In genomic region chr12:27778206-27778605, GRCh38 we compare ENCODE assay signal across 1 cellular context.
TF ChIP-seq lines count a peak whose summit lies in the region.

No MANE protein-coding gene starts in this region.

TF ChIP-seq in WTC11, 78 proteins besides CTCF, POLR2A, EP300 and RAD21 (continued from another document):
- TF ChIP-seq, protein P1, sequence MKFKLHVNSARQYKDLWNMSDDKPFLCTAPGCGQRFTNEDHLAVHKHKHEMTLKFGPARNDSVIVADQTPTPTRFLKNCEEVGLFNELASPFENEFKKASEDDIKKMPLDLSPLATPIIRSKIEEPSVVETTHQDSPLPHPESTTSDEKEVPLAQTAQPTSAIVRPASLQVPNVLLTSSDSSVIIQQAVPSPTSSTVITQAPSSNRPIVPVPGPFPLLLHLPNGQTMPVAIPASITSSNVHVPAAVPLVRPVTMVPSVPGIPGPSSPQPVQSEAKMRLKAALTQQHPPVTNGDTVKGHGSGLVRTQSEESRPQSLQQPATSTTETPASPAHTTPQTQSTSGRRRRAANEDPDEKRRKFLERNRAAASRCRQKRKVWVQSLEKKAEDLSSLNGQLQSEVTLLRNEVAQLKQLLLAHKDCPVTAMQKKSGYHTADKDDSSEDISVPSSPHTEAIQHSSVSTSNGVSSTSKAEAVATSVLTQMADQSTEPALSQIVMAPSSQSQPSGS (CRISPR knock-in tag; IDR thresholded peaks at IDR 0.05; ENCODE audit: borderline replicate concordance, low read depth) = no peak
- TF ChIP-seq GRHL2 (CRISPR knock-in tag; IDR thresholded peaks at IDR 0.05; ENCODE audit: insufficient replicate concordance, severe bottlenecking) (no peak), ZNF263 (CRISPR knock-in tag; IDR thresholded peaks at IDR 0.05; ENCODE audit: low read depth) (no peak), FOXK1 (CRISPR knock-in tag; IDR thresholded peaks at IDR 0.05) (no peak), FOXJ3 (CRISPR knock-in tag; IDR thresholded peaks at IDR 0.05; ENCODE audit: borderline replicate concordance) (no peak)
- TF ChIP-seq, protein P2, sequence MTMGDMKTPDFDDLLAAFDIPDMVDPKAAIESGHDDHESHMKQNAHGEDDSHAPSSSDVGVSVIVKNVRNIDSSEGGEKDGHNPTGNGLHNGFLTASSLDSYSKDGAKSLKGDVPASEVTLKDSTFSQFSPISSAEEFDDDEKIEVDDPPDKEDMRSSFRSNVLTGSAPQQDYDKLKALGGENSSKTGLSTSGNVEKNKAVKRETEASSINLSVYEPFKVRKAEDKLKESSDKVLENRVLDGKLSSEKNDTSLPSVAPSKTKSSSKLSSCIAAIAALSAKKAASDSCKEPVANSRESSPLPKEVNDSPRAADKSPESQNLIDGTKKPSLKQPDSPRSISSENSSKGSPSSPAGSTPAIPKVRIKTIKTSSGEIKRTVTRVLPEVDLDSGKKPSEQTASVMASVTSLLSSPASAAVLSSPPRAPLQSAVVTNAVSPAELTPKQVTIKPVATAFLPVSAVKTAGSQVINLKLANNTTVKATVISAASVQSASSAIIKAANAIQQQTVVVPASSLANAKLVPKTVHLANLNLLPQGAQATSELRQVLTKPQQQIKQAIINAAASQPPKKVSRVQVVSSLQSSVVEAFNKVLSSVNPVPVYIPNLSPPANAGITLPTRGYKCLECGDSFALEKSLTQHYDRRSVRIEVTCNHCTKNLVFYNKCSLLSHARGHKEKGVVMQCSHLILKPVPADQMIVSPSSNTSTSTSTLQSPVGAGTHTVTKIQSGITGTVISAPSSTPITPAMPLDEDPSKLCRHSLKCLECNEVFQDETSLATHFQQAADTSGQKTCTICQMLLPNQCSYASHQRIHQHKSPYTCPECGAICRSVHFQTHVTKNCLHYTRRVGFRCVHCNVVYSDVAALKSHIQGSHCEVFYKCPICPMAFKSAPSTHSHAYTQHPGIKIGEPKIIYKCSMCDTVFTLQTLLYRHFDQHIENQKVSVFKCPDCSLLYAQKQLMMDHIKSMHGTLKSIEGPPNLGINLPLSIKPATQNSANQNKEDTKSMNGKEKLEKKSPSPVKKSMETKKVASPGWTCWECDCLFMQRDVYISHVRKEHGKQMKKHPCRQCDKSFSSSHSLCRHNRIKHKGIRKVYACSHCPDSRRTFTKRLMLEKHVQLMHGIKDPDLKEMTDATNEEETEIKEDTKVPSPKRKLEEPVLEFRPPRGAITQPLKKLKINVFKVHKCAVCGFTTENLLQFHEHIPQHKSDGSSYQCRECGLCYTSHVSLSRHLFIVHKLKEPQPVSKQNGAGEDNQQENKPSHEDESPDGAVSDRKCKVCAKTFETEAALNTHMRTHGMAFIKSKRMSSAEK (CRISPR knock-in tag; IDR thresholded peaks at IDR 0.05; ENCODE audit: borderline replicate concordance) = no peak
TF ChIP-seq in WTC11: peak in this region for 0.
